ENCODE assay signal across 34 cellular contexts in the genomic region with DNA sequence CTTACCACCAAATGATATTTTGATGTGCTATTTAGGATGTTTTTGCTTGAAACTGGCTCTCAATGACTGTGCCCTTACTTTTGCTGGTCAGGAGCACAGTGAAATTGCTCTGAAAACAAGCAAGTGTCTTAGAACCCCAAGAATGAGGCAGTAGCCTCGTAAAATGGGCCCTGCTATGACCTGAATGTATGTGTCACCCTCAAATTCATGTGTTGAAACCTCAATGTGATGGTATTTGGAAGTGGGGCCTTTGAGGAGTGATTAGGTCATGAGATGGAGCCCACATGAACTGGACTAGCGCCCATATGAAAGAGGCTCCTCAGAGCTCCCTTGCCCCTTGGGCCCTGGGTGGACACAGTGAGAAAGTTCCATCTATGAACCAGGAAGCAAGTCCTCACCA.
"Had no signal": no experiment of that assay in that cellular context is flagged by ENCODE, and none has a peak within 500 bp of the region (broad histone marks: within the 10 kb centered on the region; RNA-seq: fewer than 3 reads in every experiment).

No MANE protein-coding gene starts in this region.

- H3K36me3 Mint-ChIP-seq: activated naive CD8-positive, alpha-beta T cell treated with anti-CD3 and anti-CD28 coated beads for 36 hours had no signal

- H3K4me1 ChIP-seq: colonic mucosa had no signal

- H3K27ac Mint-ChIP-seq: activated CD8-positive, alpha-beta T cell treated with anti-CD3 and anti-CD28 coated beads for 36 hours; activated naive CD8-positive, alpha-beta T cell treated with anti-CD3 and anti-CD28 coated beads for 36 hours; activated T-helper 17 cell treated with anti-CD3 and anti-CD28 coated beads, Interleukin-2, amount 50 U/mL, for 72 hours had no signal

- H3K27ac ChIP-seq: brain microvascular endothelial cell, colonic mucosa, RWPE1, SK-N-MC, WERI-Rb-1 had no signal

- H3K36me3 ChIP-seq: brain microvascular endothelial cell, colonic mucosa, WERI-Rb-1 had no signal

- H3K9me3 ChIP-seq: colonic mucosa had no signal

- H3K9me3 Mint-ChIP-seq: activated CD8-positive, alpha-beta T cell treated with anti-CD3 and anti-CD28 coated beads for 36 hours; activated naive CD8-positive, alpha-beta T cell treated with anti-CD3 and anti-CD28 coated beads for 36 hours; activated T-cell treated with anti-CD3 and anti-CD28 coated beads, Interleukin-2, amount 50 U/mL, for 72 hours had no signal

- H3K27me3 ChIP-seq: brain microvascular endothelial cell, colonic mucosa had no signal

- FAIRE-seq: RCC 7860 had no signal

- ATAC-seq: activated CD8-positive, alpha-beta T cell treated with anti-CD3 and anti-CD28 coated beads for 36 hours; activated T-cell treated with anti-CD3 and anti-CD28 coated beads, Interleukin-2, amount 50 U/mL, for 72 hours; activated T-helper 17 cell treated with anti-CD3 and anti-CD28 coated beads, Interleukin-2, amount 50 U/mL, for 72 hours; PC-3; Right ventricle myocardium inferior had no signal

- H3K4me3 ChIP-seq: colonic mucosa, SK-N-MC had no signal

- H3K27me3 Mint-ChIP-seq: activated CD8-positive, alpha-beta T cell treated with anti-CD3 and anti-CD28 coated beads for 36 hours; activated naive CD8-positive, alpha-beta T cell treated with anti-CD3 and anti-CD28 coated beads for 36 hours; activated T-helper 17 cell treated with anti-CD3 and anti-CD28 coated beads, Interleukin-2, amount 50 U/mL, for 72 hours had no signal

- H3K4me3 Mint-ChIP-seq: activated CD8-positive, alpha-beta T cell treated with anti-CD3 and anti-CD28 coated beads for 36 hours; activated naive CD8-positive, alpha-beta T cell treated with anti-CD3 and anti-CD28 coated beads for 36 hours; activated T-cell treated with anti-CD3 and anti-CD28 coated beads, Interleukin-2, amount 50 U/mL, for 72 hours had no signal

- DNase-seq: activated CD4-positive, alpha-beta T cell treated with anti-CD3 and anti-CD28 coated beads for 1 hour; activated CD4-positive, alpha-beta T cell treated with anti-CD3 and anti-CD28 coated beads for 48 hours; activated CD4-positive, CD25-positive, alpha-beta regulatory T cell; activated CD8-positive, alpha-beta T cell treated with anti-CD3 and anti-CD28 coated beads for 36 hours; activated effector memory CD4-positive, alpha-beta T cell treated with anti-CD3 and anti-CD28 coated beads, Interleukin-2, amount 50 U/mL, for 16 hours; activated naive CD4-positive, alpha-beta T cell; activated naive CD4-positive, alpha-beta T cell treated with anti-CD3 and anti-CD28 coated beads, Interleukin-2, amount 50 U/mL, for 16 hours; activated naive CD8-positive, alpha-beta T cell treated with anti-CD3 and anti-CD28 coated beads for 36 hours; activated T-cell treated with anti-CD3 and anti-CD28 coated beads, Interleukin-2, amount 50 U/mL, for 1 hour; activated T-cell treated with anti-CD3 and anti-CD28 coated beads, Interleukin-2, amount 50 U/mL, for 72 hours; amniotic stem cell; aorta; brain microvascular endothelial cell; central memory CD4-positive, alpha-beta T cell; colonic mucosa; NCI-H1105; NCI-H1436; NCI-H1694; NCI-H1930; NCI-H2081 treated with DMSO at 0.1 percent for 48 hours; NCI-H510A; NCI-H526; NCI-H748 treated with DMSO at 0.1 percent for 48 hours; NK-92 treated with Interleukin-12 subunit alpha and Interleukin-12 subunit beta, amount 100 ng/mL, for 24 hours; PC-3; SIG-M5; T-helper 2 cell; T-helper 9 cell; WERI-Rb-1 had no signal
